Comparison of ENCODE assay signal across 1 cellular context in genomic region chr16:66510711-66511614, GRCh38.
TF ChIP-seq lines count a peak whose summit lies in the region.

No MANE protein-coding gene starts in this region.

TF ChIP-seq in SK-N-SH, 30 proteins besides CTCF, POLR2A, EP300 and RAD21 (continued from another document):
- TF ChIP-seq IRF3 (IDR thresholded peaks at IDR 0.05; ENCODE audit: low read depth, low read length) (no peak), MXI1 (IDR thresholded peaks at IDR 0.05; ENCODE audit: low read depth, low read length) (no peak), RFX5 (IDR thresholded peaks at IDR 0.05; ENCODE audit: low read length) (no peak), CHD2 (IDR thresholded peaks at IDR 0.05; ENCODE audit: low read length, partially characterized antibody) (no peak), RCOR1 (IDR thresholded peaks at IDR 0.05; ENCODE audit: low read length) (no peak), NRF1 (IDR thresholded peaks at IDR 0.05; ENCODE audit: low read depth, low read length) (no peak)
